ENCODE assay signal across 1 cellular context in genomic region chr14:76083796-76084195, GRCh38.
TF ChIP-seq lines count a peak whose summit lies in the region.

No MANE protein-coding gene starts in this region.

TF ChIP-seq in GM23338, 12 proteins besides CTCF, POLR2A, EP300 and RAD21 (continued from another document):
- no peak for TF ChIP-seq REST (IDR thresholded peaks at IDR 0.05; ENCODE audit: unreplicated experiment)
- TF ChIP-seq POLR2AphosphoS5 (IDR thresholded peaks at IDR 0.05; ENCODE audit: low read depth), result no peak
- no peak for TF ChIP-seq ETS1 (IDR thresholded peaks at IDR 0.05)
- TF ChIP-seq ZNF331 (CRISPR knock-in tag; IDR thresholded peaks at IDR 0.05; ENCODE audit: low read depth), result no peak
- no peak for TF ChIP-seq JUNB (IDR thresholded peaks at IDR 0.05; ENCODE audit: unreplicated experiment)
- no peak for TF ChIP-seq STAT1 (IDR thresholded peaks at IDR 0.05; ENCODE audit: unreplicated experiment)
